ENCODE assay signal across 8 cellular contexts in the genomic region with DNA sequence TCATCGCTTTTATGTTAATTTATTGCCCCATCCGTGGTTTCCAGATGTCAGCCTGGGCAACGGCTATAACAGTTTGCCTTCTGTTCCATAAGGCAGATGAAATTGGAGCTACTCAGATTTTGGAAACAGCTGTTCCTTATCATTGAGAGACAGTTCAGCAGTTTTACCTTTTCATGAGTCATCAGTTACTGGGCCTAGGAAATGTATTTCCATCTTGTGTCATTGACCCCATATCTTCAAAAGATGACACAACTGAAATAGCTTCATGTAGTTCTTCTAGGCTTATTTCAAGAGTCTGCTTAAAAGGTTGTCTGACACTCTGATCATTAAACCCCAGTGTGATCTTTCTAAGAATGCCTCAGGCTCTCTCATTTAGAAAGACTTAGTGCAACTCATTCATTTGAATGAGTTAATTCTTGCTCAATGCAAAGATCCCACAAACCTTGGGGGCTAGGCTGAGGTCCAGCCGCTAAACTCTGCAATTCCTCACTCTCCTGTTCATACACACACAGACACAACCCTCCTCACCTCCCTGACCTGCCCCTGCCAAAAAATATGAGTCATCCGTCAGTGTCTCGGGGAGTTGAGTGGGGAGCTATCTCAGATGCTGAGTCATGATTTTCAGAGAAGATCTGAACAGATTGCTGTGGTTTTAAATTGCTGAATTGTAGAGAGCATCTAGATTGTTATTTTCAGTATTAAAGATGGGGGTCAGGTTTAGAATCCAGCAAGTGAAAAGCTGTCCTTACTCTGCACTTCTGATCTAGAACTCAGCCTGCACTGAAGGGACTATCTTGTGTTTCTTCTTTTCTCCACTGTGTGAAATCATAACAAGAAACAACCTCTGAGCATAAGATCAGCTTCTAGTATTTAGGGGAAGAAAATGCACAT.
DNase-seq lines count a peak whose midpoint lies in the region; ATAC-seq, FAIRE-seq and TF ChIP-seq lines count a peak whose summit lies in the region.

No MANE protein-coding gene starts in this region.

- H3K79me2 ChIP-seq in hepatocyte, result peaks cover 22% of the 10 kb centered on the region

- no peaks in the 10 kb centered on the region for H3K36me3 ChIP-seq in hepatocyte (replicated peaks; ENCODE audit: insufficient read depth, low read depth)

- TF ChIP-seq POLR2A in GM12891 (IDR thresholded peaks at IDR 0.05; ENCODE audit: low read depth, low read length), result no peak

- H3K9me3 ChIP-seq in hepatocyte (ENCODE audit: low read depth), result no peaks in the 10 kb centered on the region

- TF ChIP-seq CTCF in hepatocyte (IDR thresholded peaks at IDR 0.05; ENCODE audit: poor library complexity), result no peak

- no peak overlapping the region for H2AFZ ChIP-seq in hepatocyte

- H3K27ac ChIP-seq in hepatocyte, result no peak overlapping the region

- H3K27me3 ChIP-seq in hepatocyte, result no peaks in the 10 kb centered on the region

- no peak for DNase-seq in GM12891 (ENCODE audit: insufficient read length, low spot score)
- DNase-seq in NCI-H524 (lab: John Stamatoyannopoulos, UW), result peak; percentile 70 to 91
- peak; percentile 21 for DNase-seq in activated effector memory CD4-positive, alpha-beta T cell treated with Interleukin-2 at 50 U/mL for 16 hours
- DNase-seq in hepatocyte (ENCODE audit: low spot score), result peak; percentile 50
- peak; percentile 27 to 30 for DNase-seq in stimulated activated CD4-positive, alpha-beta T cell treated with anti-CD3 and anti-CD28 coated beads, Interleukin-2, amount 100 ng/mL, for 48 hours
- DNase-seq in mucosa of gallbladder (ENCODE audit: low spot score), result no peak
- DNase-seq in NCI-H345 treated with DMSO at 0.1 percent for 48 hours (lab: John Stamatoyannopoulos, UW; ENCODE audit: unreplicated experiment), result no peak

- H3K4me3 ChIP-seq in hepatocyte, result no peak overlapping the region

- WGBS in hepatocyte (ENCODE audit: low lambda C conversion rate, missing lambda C conversion rate), result 33% methylated on average over 6 of the region's 6 CpGs

- H3K4me1 ChIP-seq in hepatocyte (ENCODE audit: insufficient read depth), result peaks cover 8% of the 10 kb centered on the region

- no peaks in the 10 kb centered on the region for H4K20me1 ChIP-seq in hepatocyte (ENCODE audit: insufficient read depth, poor library complexity, severe bottlenecking)

- FAIRE-seq in GM12891 (lab: Jason Lieb, UNC), result peak; percentile 5

- H3K4me2 ChIP-seq in hepatocyte, result no peak overlapping the region

- H3K9me2 ChIP-seq in hepatocyte (replicated peaks; ENCODE audit: insufficient read depth), result no peaks in the 10 kb centered on the region

- ATAC-seq in HG02759 (IDR thresholded peaks at IDR 0.05; ENCODE audit: unreplicated experiment), result peak; percentile 74

TF ChIP-seq in GM12891, 5 proteins besides CTCF, POLR2A, EP300 and RAD21:
- peak; percentile 18; the same call in 1 of the 2 replicates for TF ChIP-seq POU2F2 (IDR thresholded peaks at IDR 0.05; ENCODE audit: low read depth, low read length)
- no peak for TF ChIP-seq SPI1 (IDR thresholded peaks at IDR 0.05; ENCODE audit: low read depth, low read length)

Comparison
In these comparisons a context has a peak if more than half of its experiments do, and no peak if none do; other contexts are left out.
1. DNase-seq: peak in NCI-H524 (2 of 2), activated effector memory CD4-positive, alpha-beta T cell treated with Interleukin-2 at 50 U/mL for 16 hours (single experiment), hepatocyte (single experiment) and stimulated activated CD4-positive, alpha-beta T cell treated with anti-CD3 and anti-CD28 coated beads, Interleukin-2, amount 100 ng/mL, for 48 hours (2 of 2); none in GM12891 (single experiment), mucosa of gallbladder (single experiment) and NCI-H345 treated with DMSO at 0.1 percent for 48 hours (single experiment).